Comparison of ENCODE assay signal across 16 cellular contexts in genomic region chr7:158923928-158924511, GRCh38.
DNase-seq lines count a peak whose midpoint lies in the region; ATAC-seq and TF ChIP-seq lines count a peak whose summit lies in the region.
"Had no signal": no experiment of that assay in that cellular context is flagged by ENCODE, and none has a peak within 500 bp of the region (broad histone marks: within the 10 kb centered on the region; RNA-seq: fewer than 3 reads in every experiment).

No MANE protein-coding gene starts in this region.

- H3K27ac ChIP-seq in right cardiac atrium (ENCODE audit: low read length) = no peak overlapping the region
- H3K27ac ChIP-seq: 22Rv1, A549, C4-2B, HL-60 had no signal

- H3K9me3 Mint-ChIP-seq in endothelial cell (ENCODE audit: unreplicated experiment) = no peaks in the 10 kb centered on the region
- H3K9me3 Mint-ChIP-seq: CD4-positive, alpha-beta T cell; H9 had no signal

- 88% methylated on average over 15 of the region's 15 CpGs for WGBS in right cardiac atrium

- no peak overlapping the region for H3K27ac Mint-ChIP-seq in endothelial cell (ENCODE audit: unreplicated experiment)
- H3K27ac Mint-ChIP-seq: CD4-positive, alpha-beta T cell; H9; IgD-negative memory B cell had no signal

- H3K36me3 Mint-ChIP-seq in endothelial cell (ENCODE audit: low read depth, unreplicated experiment) = peaks cover 67% of the 10 kb centered on the region

- peaks cover 4% of the 10 kb centered on the region for H3K4me1 Mint-ChIP-seq in endothelial cell (ENCODE audit: unreplicated experiment)
- H3K4me1 Mint-ChIP-seq: H9 had no signal

- H3K4me3 ChIP-seq in right cardiac atrium (ENCODE audit: low read length) = no peak overlapping the region
- H3K4me3 ChIP-seq: A549 had no signal

- ATAC-seq in Right ventricle myocardium inferior (peak; percentile 68), left cardiac atrium (no peak), right cardiac atrium (peak; percentile 32 to 44), HG02678 (IDR thresholded peaks at IDR 0.05; ENCODE audit: unreplicated experiment) (no peak), HG02852 (IDR thresholded peaks at IDR 0.05; ENCODE audit: unreplicated experiment) (no peak)
- ATAC-seq: A549 had no signal

- no peak for TF ChIP-seq CTCF in endothelial cell (IDR thresholded peaks at IDR 0.05; ENCODE audit: unreplicated experiment)

- intact Hi-C loops in Right ventricle myocardium inferior (cut with DNase I) = no loop called here
- intact Hi-C loops in left cardiac atrium (cut with DNase I) = no loop called here
- intact Hi-C loops in right cardiac atrium (cut with DNase I) = no loop called here

- peaks cover 4% of the 10 kb centered on the region for H3K27me3 Mint-ChIP-seq in endothelial cell (ENCODE audit: unreplicated experiment)
- H3K27me3 Mint-ChIP-seq: CD4-positive, alpha-beta T cell; IgD-negative memory B cell had no signal

- H3K9me3 ChIP-seq in right cardiac atrium (ENCODE audit: control insufficient read depth, low read length) = no peaks in the 10 kb centered on the region
- H3K9me3 ChIP-seq: A549, Caco-2 had no signal

- no peaks in the 10 kb centered on the region for H3K27me3 ChIP-seq in right cardiac atrium (ENCODE audit: control insufficient read depth, insufficient read depth)

- H3K4me3 Mint-ChIP-seq in endothelial cell (ENCODE audit: unreplicated experiment) = peak overlapping the region; percentile 65
- H3K4me3 Mint-ChIP-seq: CD4-positive, alpha-beta T cell; H9; IgD-negative memory B cell had no signal

- H3K4me1 ChIP-seq in right cardiac atrium (ENCODE audit: control insufficient read depth, insufficient read depth, low read length) = no peaks in the 10 kb centered on the region
- H3K4me1 ChIP-seq: A549, Caco-2 had no signal

- no peak for DNase-seq in Right ventricle myocardium inferior (ENCODE audit: missing footprints)
- DNase-seq in left cardiac atrium = no peak
- no peak for DNase-seq in endothelial cell (ENCODE audit: low spot score)
- DNase-seq in right cardiac atrium = no peak
- no peak for DNase-seq in NCI-H510A (lab: John Stamatoyannopoulos, UW)
- DNase-seq: AML-193; Caco-2; CD4-positive, alpha-beta T cell; H9 had no signal

Comparison
In these comparisons a context has a peak if more than half of its experiments do, and no peak if none do; other contexts are left out.
1. ATAC-seq: peak in Right ventricle myocardium inferior (single experiment) and right cardiac atrium (2 of 2); none in left cardiac atrium (0 of 2), HG02678 (single experiment) and HG02852 (single experiment).